ENCODE assay signal across 1 cellular context in the genomic region with DNA sequence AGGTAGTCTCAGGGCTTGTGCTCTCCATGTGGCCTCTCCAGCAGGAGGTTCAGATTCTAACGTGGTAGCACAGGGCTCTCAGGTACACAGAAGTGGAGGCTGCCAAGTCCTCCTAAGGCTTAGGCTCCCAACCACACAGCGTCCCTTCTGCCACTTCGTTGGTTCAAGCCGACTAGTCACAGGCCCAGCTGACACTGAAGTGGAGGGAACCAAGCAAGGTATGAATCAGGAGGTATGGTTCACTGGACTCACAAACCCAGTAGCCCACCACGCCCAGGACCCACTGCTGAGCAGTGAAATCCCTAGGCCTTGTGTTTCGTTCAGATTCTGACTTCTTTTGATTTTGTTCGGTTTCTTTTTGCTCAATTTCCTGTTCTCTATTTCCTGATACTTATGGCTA.
TF ChIP-seq lines count a peak whose summit lies in the region.

No MANE protein-coding gene starts in this region.

TF ChIP-seq in HepG2, 621 proteins besides CTCF, POLR2A, EP300 and RAD21:
- TF ChIP-seq ZNF12 (CRISPR knock-in tag; IDR thresholded peaks at IDR 0.05) (no peak), SCMH1 (CRISPR knock-in tag; IDR thresholded peaks at IDR 0.05; ENCODE audit: borderline replicate concordance) (no peak), YEATS2 (CRISPR knock-in tag; IDR thresholded peaks at IDR 0.05; ENCODE audit: borderline replicate concordance) (no peak), ZBTB7A (CRISPR knock-in tag; IDR thresholded peaks at IDR 0.05) (no peak), NR2F1 (CRISPR knock-in tag; IDR thresholded peaks at IDR 0.05) (no peak), ZNF788 (CRISPR knock-in tag; IDR thresholded peaks at IDR 0.05; ENCODE audit: borderline replicate concordance) (no peak), ZNF549 (CRISPR knock-in tag; IDR thresholded peaks at IDR 0.05) (no peak), ZNF543 (CRISPR knock-in tag; IDR thresholded peaks at IDR 0.05) (no peak), ZZZ3 (CRISPR knock-in tag; IDR thresholded peaks at IDR 0.05; ENCODE audit: borderline replicate concordance) (no peak), ZNF878 (CRISPR knock-in tag; IDR thresholded peaks at IDR 0.05) (no peak), ZFP62 (CRISPR knock-in tag; IDR thresholded peaks at IDR 0.05) (no peak), TOE1 (CRISPR knock-in tag; IDR thresholded peaks at IDR 0.05) (no peak), IKZF1 (IDR thresholded peaks at IDR 0.05) (no peak)
- TF ChIP-seq, protein P1, sequence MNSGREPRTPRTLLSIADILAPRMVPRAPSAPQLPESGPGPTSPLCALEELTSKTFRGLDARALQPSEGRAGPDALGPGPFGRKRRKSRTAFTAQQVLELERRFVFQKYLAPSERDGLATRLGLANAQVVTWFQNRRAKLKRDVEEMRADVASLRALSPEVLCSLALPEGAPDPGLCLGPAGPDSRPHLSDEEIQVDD (CRISPR knock-in tag; IDR thresholded peaks at IDR 0.05; ENCODE audit: borderline replicate concordance), result no peak
- TF ChIP-seq, protein P2, sequence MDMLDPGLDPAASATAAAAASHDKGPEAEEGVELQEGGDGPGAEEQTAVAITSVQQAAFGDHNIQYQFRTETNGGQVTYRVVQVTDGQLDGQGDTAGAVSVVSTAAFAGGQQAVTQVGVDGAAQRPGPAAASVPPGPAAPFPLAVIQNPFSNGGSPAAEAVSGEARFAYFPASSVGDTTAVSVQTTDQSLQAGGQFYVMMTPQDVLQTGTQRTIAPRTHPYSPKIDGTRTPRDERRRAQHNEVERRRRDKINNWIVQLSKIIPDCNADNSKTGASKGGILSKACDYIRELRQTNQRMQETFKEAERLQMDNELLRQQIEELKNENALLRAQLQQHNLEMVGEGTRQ (IDR thresholded peaks at IDR 0.05; ENCODE audit: low read depth, low read length), result no peak
- TF ChIP-seq, protein P2 (CRISPR knock-in tag; IDR thresholded peaks at IDR 0.05; ENCODE audit: borderline replicate concordance), result no peak
- TF ChIP-seq, protein P3, sequence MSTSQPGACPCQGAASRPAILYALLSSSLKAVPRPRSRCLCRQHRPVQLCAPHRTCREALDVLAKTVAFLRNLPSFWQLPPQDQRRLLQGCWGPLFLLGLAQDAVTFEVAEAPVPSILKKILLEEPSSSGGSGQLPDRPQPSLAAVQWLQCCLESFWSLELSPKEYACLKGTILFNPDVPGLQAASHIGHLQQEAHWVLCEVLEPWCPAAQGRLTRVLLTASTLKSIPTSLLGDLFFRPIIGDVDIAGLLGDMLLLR (CRISPR knock-in tag; IDR thresholded peaks at IDR 0.05), result no peak
- TF ChIP-seq, protein P4, sequence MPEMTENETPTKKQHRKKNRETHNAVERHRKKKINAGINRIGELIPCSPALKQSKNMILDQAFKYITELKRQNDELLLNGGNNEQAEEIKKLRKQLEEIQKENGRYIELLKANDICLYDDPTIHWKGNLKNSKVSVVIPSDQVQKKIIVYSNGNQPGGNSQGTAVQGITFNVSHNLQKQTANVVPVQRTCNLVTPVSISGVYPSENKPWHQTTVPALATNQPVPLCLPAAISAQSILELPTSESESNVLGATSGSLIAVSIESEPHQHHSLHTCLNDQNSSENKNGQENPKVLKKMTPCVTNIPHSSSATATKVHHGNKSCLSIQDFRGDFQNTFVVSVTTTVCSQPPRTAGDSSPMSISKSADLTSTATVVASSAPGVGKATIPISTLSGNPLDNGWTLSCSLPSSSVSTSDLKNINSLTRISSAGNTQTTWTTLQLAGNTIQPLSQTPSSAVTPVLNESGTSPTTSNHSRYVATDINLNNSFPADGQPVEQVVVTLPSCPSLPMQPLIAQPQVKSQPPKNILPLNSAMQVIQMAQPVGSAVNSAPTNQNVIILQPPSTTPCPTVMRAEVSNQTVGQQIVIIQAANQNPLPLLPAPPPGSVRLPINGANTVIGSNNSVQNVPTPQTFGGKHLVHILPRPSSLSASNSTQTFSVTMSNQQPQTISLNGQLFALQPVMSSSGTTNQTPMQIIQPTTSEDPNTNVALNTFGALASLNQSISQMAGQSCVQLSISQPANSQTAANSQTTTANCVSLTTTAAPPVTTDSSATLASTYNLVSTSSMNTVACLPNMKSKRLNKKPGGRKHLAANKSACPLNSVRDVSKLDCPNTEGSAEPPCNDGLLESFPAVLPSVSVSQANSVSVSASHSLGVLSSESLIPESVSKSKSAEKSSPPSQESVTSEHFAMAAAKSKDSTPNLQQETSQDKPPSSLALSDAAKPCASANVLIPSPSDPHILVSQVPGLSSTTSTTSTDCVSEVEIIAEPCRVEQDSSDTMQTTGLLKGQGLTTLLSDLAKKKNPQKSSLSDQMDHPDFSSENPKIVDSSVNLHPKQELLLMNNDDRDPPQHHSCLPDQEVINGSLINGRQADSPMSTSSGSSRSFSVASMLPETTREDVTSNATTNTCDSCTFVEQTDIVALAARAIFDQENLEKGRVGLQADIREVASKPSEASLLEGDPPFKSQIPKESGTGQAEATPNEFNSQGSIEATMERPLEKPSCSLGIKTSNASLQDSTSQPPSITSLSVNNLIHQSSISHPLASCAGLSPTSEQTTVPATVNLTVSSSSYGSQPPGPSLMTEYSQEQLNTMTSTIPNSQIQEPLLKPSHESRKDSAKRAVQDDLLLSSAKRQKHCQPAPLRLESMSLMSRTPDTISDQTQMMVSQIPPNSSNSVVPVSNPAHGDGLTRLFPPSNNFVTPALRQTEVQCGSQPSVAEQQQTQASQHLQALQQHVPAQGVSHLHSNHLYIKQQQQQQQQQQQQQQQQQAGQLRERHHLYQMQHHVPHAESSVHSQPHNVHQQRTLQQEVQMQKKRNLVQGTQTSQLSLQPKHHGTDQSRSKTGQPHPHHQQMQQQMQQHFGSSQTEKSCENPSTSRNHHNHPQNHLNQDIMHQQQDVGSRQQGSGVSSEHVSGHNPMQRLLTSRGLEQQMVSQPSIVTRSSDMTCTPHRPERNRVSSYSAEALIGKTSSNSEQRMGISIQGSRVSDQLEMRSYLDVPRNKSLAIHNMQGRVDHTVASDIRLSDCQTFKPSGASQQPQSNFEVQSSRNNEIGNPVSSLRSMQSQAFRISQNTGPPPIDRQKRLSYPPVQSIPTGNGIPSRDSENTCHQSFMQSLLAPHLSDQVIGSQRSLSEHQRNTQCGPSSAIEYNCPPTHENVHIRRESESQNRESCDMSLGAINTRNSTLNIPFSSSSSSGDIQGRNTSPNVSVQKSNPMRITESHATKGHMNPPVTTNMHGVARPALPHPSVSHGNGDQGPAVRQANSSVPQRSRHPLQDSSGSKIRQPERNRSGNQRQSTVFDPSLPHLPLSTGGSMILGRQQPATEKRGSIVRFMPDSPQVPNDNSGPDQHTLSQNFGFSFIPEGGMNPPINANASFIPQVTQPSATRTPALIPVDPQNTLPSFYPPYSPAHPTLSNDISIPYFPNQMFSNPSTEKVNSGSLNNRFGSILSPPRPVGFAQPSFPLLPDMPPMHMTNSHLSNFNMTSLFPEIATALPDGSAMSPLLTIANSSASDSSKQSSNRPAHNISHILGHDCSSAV (CRISPR knock-in tag; IDR thresholded peaks at IDR 0.05; ENCODE audit: borderline replicate concordance), result no peak
